In genomic region chr15:57751177-57751800, GRCh38 we compare ENCODE assay signal across 1 cellular context.
TF ChIP-seq lines count a peak whose summit lies in the region.

No MANE protein-coding gene starts in this region.

TF ChIP-seq in HEK293, 187 proteins besides CTCF, POLR2A, EP300 and RAD21 (continued from another document):
- TF ChIP-seq ZNF280C (tag by site-specific recombination; IDR thresholded peaks at IDR 0.05) (no peak), TCF7L2 (IDR thresholded peaks at IDR 0.05; ENCODE audit: borderline replicate concordance, low read depth, low read length) (no peak), ZNF837 (tag by site-specific recombination; IDR thresholded peaks at IDR 0.05) (no peak), FEZF1 (tag by site-specific recombination; IDR thresholded peaks at IDR 0.05) (no peak), SETDB1 (IDR thresholded peaks at IDR 0.05; ENCODE audit: insufficient read length, low read length) (no peak), ZBTB26 (tag by site-specific recombination; optimal IDR thresholded peaks at IDR 0.05) (no peak), ZNF529 (tag by site-specific recombination; IDR thresholded peaks at IDR 0.05; ENCODE audit: insufficient replicate concordance) (no peak), HOXC10 (CRISPR knock-in tag; IDR thresholded peaks at IDR 0.05) (no peak), ZSCAN23 (tag by site-specific recombination; IDR thresholded peaks at IDR 0.05) (no peak), ZBTB11 (tag by site-specific recombination; conservative IDR thresholded peaks at IDR 0.05; ENCODE audit: low read depth) (no peak), ZNF292 (tag by site-specific recombination; IDR thresholded peaks at IDR 0.05; ENCODE audit: borderline replicate concordance, low read depth) (no peak), ZNF223 (tag by site-specific recombination; IDR thresholded peaks at IDR 0.05) (no peak)
